Comparison of ENCODE assay signal across 13 cellular contexts in genomic region chr10:78035437-78035836, GRCh38. TPM values are rescaled to one million over a fixed set of nuclear protein-coding genes. Genes with fewer than 3 reads are reported as not detected.
A peak's percentile ranks its signal among the peaks of the same experiment; 100 is the strongest.
DNase-seq lines count a peak whose midpoint lies in the region; TF ChIP-seq lines count a peak whose summit lies in the region.
"Had no signal": no experiment of that assay in that cellular context is flagged by ENCODE, and none has a peak within 500 bp of the region (broad histone marks: within the 10 kb centered on the region; RNA-seq: fewer than 3 reads in every experiment).

No MANE protein-coding gene starts in this region.

- peak overlapping the region; percentile 81 to 98 (median 94) for H3K4me2 ChIP-seq in BLaER1 treated with 17β-estradiol and CSF1 and Interleukin-3, amounts not matched to agents 10 nM and 100 nM

- DNase-seq in ascending aorta (ENCODE audit: low spot score in 2 of 2) (no peak), OCI-M1 (lab: John Stamatoyannopoulos, UW) (no peak), NCI-H345 treated with DMSO at 0.1 percent for 48 hours (lab: John Stamatoyannopoulos, UW; ENCODE audit: unreplicated experiment) (no peak), hypothalamus (lab: John Stamatoyannopoulos, UW) (no peak), DMS153 (lab: John Stamatoyannopoulos, UW) (no peak)
- DNase-seq: central memory CD4-positive, alpha-beta T cell; EL; kidney glomerular epithelial cell; NCI-H2029 treated with DMSO at 0.1 percent for 48 hours; stimulated activated CD4-positive, alpha-beta T cell treated with anti-CD3 and anti-CD28 coated beads, Interleukin-2, amount 100 ng/mL, for 24 hours had no signal

- no peaks in the 10 kb centered on the region for H3K9me3 ChIP-seq in BLaER1 treated with 17β-estradiol and CSF1 and Interleukin-3, amounts not matched to agents 10 nM and 100 nM (replicated peaks in 1 of 11)
- no peaks in the 10 kb centered on the region for H3K9me3 ChIP-seq in HUES6 (ENCODE audit: control insufficient read depth, insufficient read depth, low read depth, low read length)
- no peaks in the 10 kb centered on the region for H3K9me3 ChIP-seq in ascending aorta
- no peaks in the 10 kb centered on the region for H3K9me3 ChIP-seq in mucosa of stomach (ENCODE audit: control insufficient read depth, low read length)

- H4K20me1 ChIP-seq in BLaER1 treated with 17β-estradiol and CSF1 and Interleukin-3, amounts not matched to agents 10 nM and 100 nM = peaks cover 58 to 63% (median 60%) of the 10 kb centered on the region in 11 experiments

- TF ChIP-seq CTCF in ascending aorta (IDR thresholded peaks at IDR 0.05) = no peak

- peak overlapping the region; percentile 87 to 96 (median 92) for H3K9ac ChIP-seq in BLaER1 treated with 17β-estradiol and CSF1 and Interleukin-3, amounts not matched to agents 10 nM and 100 nM
- H3K9ac ChIP-seq in HUES6 (ENCODE audit: low read length) (peak overlapping the region; percentile 91), mucosa of stomach (ENCODE audit: low read length) (peak overlapping the region; percentile 71)

- peaks cover 45 to 59% (median 54%) of the 10 kb centered on the region in 10 experiments for H3K4me1 ChIP-seq in BLaER1 treated with 17β-estradiol and CSF1 and Interleukin-3, amounts not matched to agents 10 nM and 100 nM
- peaks cover 50% of the 10 kb centered on the region for H3K4me1 ChIP-seq in HUES6 (ENCODE audit: control insufficient read depth, insufficient read depth, low read length)
- H3K4me1 ChIP-seq in ascending aorta = peaks cover 3 to 10% of the 10 kb centered on the region in 2 donors
- peaks cover 11% of the 10 kb centered on the region for H3K4me1 ChIP-seq in mucosa of stomach (ENCODE audit: control insufficient read depth, insufficient read depth, low read length)

- intact Hi-C loops in ascending aorta (cut with DNase I) = no loop called here

- no peaks in the 10 kb centered on the region for H3K27me3 ChIP-seq in BLaER1 treated with 17β-estradiol and CSF1 and Interleukin-3, amounts not matched to agents 10 nM and 100 nM
- H3K27me3 ChIP-seq in HUES6 (ENCODE audit: control insufficient read depth, insufficient read depth, low read length) (no peaks in the 10 kb centered on the region), ascending aorta (no peaks in the 10 kb centered on the region), mucosa of stomach (ENCODE audit: control insufficient read depth, insufficient read depth, low read length) (no peaks in the 10 kb centered on the region)

- peak overlapping the region; percentile 77 to 94 (median 88); a peak in 18 of 20 replicates for H3K4me3 ChIP-seq in BLaER1 treated with 17β-estradiol and CSF1 and Interleukin-3, amounts not matched to agents 10 nM and 100 nM
- H3K4me3 ChIP-seq in HUES6 (ENCODE audit: low read depth, low read length) (peak overlapping the region; percentile 93), ascending aorta (peak overlapping the region; percentile 84 to 90), mucosa of stomach (ENCODE audit: low read length) (no peak overlapping the region)

- H3K27ac ChIP-seq in BLaER1 treated with 17β-estradiol and CSF1 and Interleukin-3, amounts not matched to agents 10 nM and 100 nM = peak overlapping the region in 4 of 11 experiments; percentile 79 to 94 (median 87); a peak in 4 of 22 replicates
- H3K27ac ChIP-seq in HUES6 (ENCODE audit: low read depth, low read length) = peak overlapping the region; percentile 78; the same call in 1 of the 2 replicates
- no peak overlapping the region for H3K27ac ChIP-seq in ascending aorta

- peaks cover 55 to 62% (median 60%) of the 10 kb centered on the region in 11 experiments for H3K36me3 ChIP-seq in BLaER1 treated with 17β-estradiol and CSF1 and Interleukin-3, amounts not matched to agents 10 nM and 100 nM
- H3K36me3 ChIP-seq in HUES6 (ENCODE audit: control insufficient read depth, insufficient read depth, low read length) (peaks cover 61% of the 10 kb centered on the region), ascending aorta (peaks cover 40 to 50% of the 10 kb centered on the region in 2 donors), mucosa of stomach (ENCODE audit: control insufficient read depth, insufficient read depth, low read length) (peaks cover 6% of the 10 kb centered on the region)

RNA-seq across cellular contexts. Expression of gene RPS24, which starts 1.8 kb away (rescaled TPM):
- total RNA-seq in ascending aorta = 1,878 TPM

RNA-seq across cellular contexts. Expression of gene POLR3A, which starts 6.1 kb away (rescaled TPM):
- total RNA-seq in ascending aorta = 18.6 TPM
